Comparison of ENCODE assay signal across 13 cellular contexts in genomic region chr4:8035371-8035780, GRCh38.
DNase-seq lines count a peak whose midpoint lies in the region; ATAC-seq and TF ChIP-seq lines count a peak whose summit lies in the region.
"Had no signal": no experiment of that assay in that cellular context is flagged by ENCODE, and none has a peak within 500 bp of the region (broad histone marks: within the 10 kb centered on the region; RNA-seq: fewer than 3 reads in every experiment).

No MANE protein-coding gene starts in this region.

- peaks cover 28% of the 10 kb centered on the region for H3K27me3 Mint-ChIP-seq in activated naive CD8-positive, alpha-beta T cell treated with anti-CD3 and anti-CD28 coated beads, Interleukin-2, amount 10 ng/mL, durations not matched to agents 7 days and 5 days
- H3K27me3 Mint-ChIP-seq in osteocyte (ENCODE audit: unreplicated experiment) = peaks cover 34% of the 10 kb centered on the region

- H3K27me3 ChIP-seq in prostate gland (replicated peaks; ENCODE audit: insufficient read depth) = peaks cover 2% of the 10 kb centered on the region

- TF ChIP-seq POLR2A in prostate gland (IDR thresholded peaks at IDR 0.05) = no peak

- 69% methylated on average over 13 of the region's 13 CpGs for WGBS in prostate gland

- no peak overlapping the region for H3K27ac Mint-ChIP-seq in activated naive CD8-positive, alpha-beta T cell treated with anti-CD3 and anti-CD28 coated beads, Interleukin-2, amount 10 ng/mL, durations not matched to agents 7 days and 5 days
- peak overlapping the region; percentile 28 for H3K27ac Mint-ChIP-seq in osteocyte (ENCODE audit: unreplicated experiment)

- H3K4me3 ChIP-seq in prostate gland = no peak overlapping the region

- intact Hi-C loops in prostate gland (cut with DNase I) = no loop called here

- peaks cover 10% of the 10 kb centered on the region for H3K4me1 Mint-ChIP-seq in activated naive CD8-positive, alpha-beta T cell treated with anti-CD3 and anti-CD28 coated beads, Interleukin-2, amount 10 ng/mL, durations not matched to agents 7 days and 5 days
- H3K4me1 Mint-ChIP-seq in osteocyte (ENCODE audit: unreplicated experiment) = peaks cover 10% of the 10 kb centered on the region

- H3K9me3 Mint-ChIP-seq in activated naive CD8-positive, alpha-beta T cell treated with anti-CD3 and anti-CD28 coated beads, Interleukin-2, amount 10 ng/mL, durations not matched to agents 7 days and 5 days = no peaks in the 10 kb centered on the region
- H3K9me3 Mint-ChIP-seq in osteocyte (ENCODE audit: unreplicated experiment) = no peaks in the 10 kb centered on the region

- H3K4me3 Mint-ChIP-seq in activated naive CD8-positive, alpha-beta T cell treated with anti-CD3 and anti-CD28 coated beads, Interleukin-2, amount 10 ng/mL, durations not matched to agents 7 days and 5 days = no peak overlapping the region
- no peak overlapping the region for H3K4me3 Mint-ChIP-seq in osteocyte (ENCODE audit: unreplicated experiment)

- peak; percentile 41 for DNase-seq in GM03348 (ENCODE audit: low spot score)
- DNase-seq in NCI-H1092 treated with DMSO at 0.1 percent for 48 hours (lab: John Stamatoyannopoulos, UW) = peak; percentile 85
- DNase-seq in activated naive CD8-positive, alpha-beta T cell treated with anti-CD3 and anti-CD28 coated beads, Interleukin-2, amount 10 ng/mL, durations not matched to agents 7 days and 5 days = no peak
- DNase-seq in osteocyte (ENCODE audit: extremely low spot score, unreplicated experiment) = no peak
- no peak for DNase-seq in prostate gland (ENCODE audit: low spot score)
- DNase-seq: activated gamma-delta T cell, GOT3, nucleus accumbens, SHP77 had no signal

- TF ChIP-seq CTCF in osteocyte (IDR thresholded peaks at IDR 0.05) (no peak), prostate gland (IDR thresholded peaks at IDR 0.05) (no peak)

- H3K4me1 ChIP-seq in prostate gland (replicated peaks) = no peaks in the 10 kb centered on the region

- no peaks in the 10 kb centered on the region for H3K36me3 Mint-ChIP-seq in activated naive CD8-positive, alpha-beta T cell treated with anti-CD3 and anti-CD28 coated beads, Interleukin-2, amount 10 ng/mL, durations not matched to agents 7 days and 5 days
- H3K36me3 Mint-ChIP-seq in osteocyte (ENCODE audit: unreplicated experiment) = no peaks in the 10 kb centered on the region

- no peaks in the 10 kb centered on the region for H3K9me3 ChIP-seq in prostate gland

- peak; percentile 61 for ATAC-seq in activated naive CD8-positive, alpha-beta T cell treated with anti-CD3 and anti-CD28 coated beads, Interleukin-2, amount 10 ng/mL, durations not matched to agents 7 days and 5 days (ENCODE audit: low read depth)
- ATAC-seq in HG03520 (IDR thresholded peaks at IDR 0.05; ENCODE audit: unreplicated experiment) (no peak), HG02938 (IDR thresholded peaks at IDR 0.05; ENCODE audit: unreplicated experiment) (no peak), HG02678 (IDR thresholded peaks at IDR 0.05; ENCODE audit: unreplicated experiment) (no peak)
- ATAC-seq: HepG2 had no signal

- H3K36me3 ChIP-seq in prostate gland = no peaks in the 10 kb centered on the region

- POLR2A ChIA-PET in activated naive CD8-positive, alpha-beta T cell treated with anti-CD3 and anti-CD28 coated beads, Interleukin-2, amount 10 ng/mL, durations not matched to agents 7 days and 5 days (lab: Charles Lee) = no interaction called here

- H3K27ac ChIP-seq in prostate gland = no peak overlapping the region

Comparison
In these comparisons a context has a peak if more than half of its experiments do, and no peak if none do; other contexts are left out.
1. DNase-seq: peak in GM03348 (single experiment) and NCI-H1092 treated with DMSO at 0.1 percent for 48 hours (single experiment); none in activated naive CD8-positive, alpha-beta T cell treated with anti-CD3 and anti-CD28 coated beads, Interleukin-2, amount 10 ng/mL, durations not matched to agents 7 days and 5 days (single experiment), osteocyte (single experiment) and prostate gland (single experiment).